10 cellular contexts compared by ENCODE assay signal in genomic region chr12:53985900-53986685, GRCh38. TPM values are rescaled to one million over a fixed set of nuclear protein-coding genes. Genes with fewer than 3 reads are reported as not detected.
A peak's percentile ranks its signal among the peaks of the same experiment; 100 is the strongest.
DNase-seq lines count a peak whose midpoint lies in the region; ATAC-seq and TF ChIP-seq lines count a peak whose summit lies in the region.
"Had no signal": no experiment of that assay in that cellular context is flagged by ENCODE, and none has a peak within 500 bp of the region (broad histone marks: within the 10 kb centered on the region; RNA-seq: fewer than 3 reads in every experiment).

No MANE protein-coding gene starts in this region.

- H3K27ac ChIP-seq in PC-3 (ENCODE audit: low read length): no peak overlapping the region
- H3K27ac ChIP-seq: transverse colon had no signal

- no peaks in the 10 kb centered on the region for H3F3A ChIP-seq in PC-3 (ENCODE audit: low read length, unreplicated experiment)

- H3K36me3 ChIP-seq in PC-3 (ENCODE audit: low read depth, low read length): no peaks in the 10 kb centered on the region
- H3K36me3 ChIP-seq: transverse colon had no signal

- H3K4me1 ChIP-seq in PC-3 (ENCODE audit: insufficient read depth, low read length): peaks cover 36% of the 10 kb centered on the region

- no peak for DNase-seq in PC-3
- no peak for DNase-seq in fibroblast of villous mesenchyme (ENCODE audit: low read depth)
- DNase-seq in skeletal muscle cell (ENCODE audit: low read depth): no peak
- DNase-seq in NCI-H2029 treated with DMSO at 0.1 percent for 48 hours (lab: John Stamatoyannopoulos, UW): no peak
- DNase-seq in DMS153 treated with DMSO at 0.1 percent for 48 hours (lab: John Stamatoyannopoulos, UW; ENCODE audit: unreplicated experiment): no peak
- no peak for DNase-seq in NOMO-1 (lab: John Stamatoyannopoulos, UW; ENCODE audit: unreplicated experiment in 2 of 2)
- DNase-seq: activated CD8-positive, alpha-beta memory T cell treated with anti-CD3 and anti-CD28 coated beads, Interleukin-2, amount 50 U/mL, for 4 hours; transverse colon had no signal

- CTCF ChIA-PET in PC-3 (lab: Charles Lee): no interaction called here

- H3K4me3 ChIP-seq in GM12875 (ENCODE audit: low read depth, low read length) (peak overlapping the region; percentile 38), PC-3 (ENCODE audit: low read length) (0 out of 2 replicates have a peak overlapping the region, but pooled peaks have one; percentile 23), fibroblast of villous mesenchyme (ENCODE audit: low read depth, low read length) (peak overlapping the region; percentile 64), skeletal muscle cell (ENCODE audit: low read depth, low read length) (peak overlapping the region; percentile 71)

- H2AFZ ChIP-seq in PC-3 (ENCODE audit: low read length): no peak overlapping the region

- H3K79me2 ChIP-seq in PC-3 (ENCODE audit: low read length): peaks cover 7% of the 10 kb centered on the region

- H3K9me2 ChIP-seq in PC-3 (replicated peaks; ENCODE audit: low read length): no peaks in the 10 kb centered on the region

- intact Hi-C loops in PC-3 (cut with micrococcal nuclease): loop anchor here (5.0 kb wide), 1 partner anchor 44 kb away; no protein-coding TSS in a partner anchor

- POLR2A ChIA-PET in PC-3 (lab: Charles Lee; ENCODE audit: unreplicated experiment): no interaction called here

- no TSS peak for BruUV-seq in PC-3 (replicated peaks; lab: Mats Ljungman, UMichigan)

- TF ChIP-seq CTCF in GM12875 (IDR thresholded peaks at IDR 0.05; ENCODE audit: borderline replicate concordance, insufficient read depth, low read depth, low read length) (no peak), PC-3 (conservative IDR thresholded peaks at IDR 0.05; ENCODE audit: low read depth, low read length) (no peak), fibroblast of villous mesenchyme (IDR thresholded peaks at IDR 0.05; ENCODE audit: insufficient read depth, low read depth, low read length) (no peak)

- H3K9ac ChIP-seq in PC-3 (ENCODE audit: low read length): no peak overlapping the region

- ATAC-seq in PC-3 (no peak), HG03196 (IDR thresholded peaks at IDR 0.05; ENCODE audit: unreplicated experiment) (no peak)

- no peaks in the 10 kb centered on the region for H3K27me3 ChIP-seq in PC-3 (ENCODE audit: low read length)

- no peaks in the 10 kb centered on the region for H3K9me3 ChIP-seq in PC-3 (ENCODE audit: low read length)
- H3K9me3 ChIP-seq: transverse colon had no signal

- peak overlapping the region; percentile 78 for H3K4me2 ChIP-seq in PC-3 (ENCODE audit: low read length)

- no peaks in the 10 kb centered on the region for H4K20me1 ChIP-seq in PC-3 (ENCODE audit: low read length)

RNA-seq across cellular contexts. Expression of gene HOXC10, which starts 1.1 kb away (rescaled TPM):
- total RNA-seq in PC-3 (2014; rRNA removed) (0.69 and 2.9 TPM in 2 replicates), fibroblast of villous mesenchyme (0.43 and 5.2 TPM in 2 replicates)
- total RNA-seq: transverse colon had no signal

RNA-seq across cellular contexts. Expression of gene HOTAIR, which starts 11.3 kb away (rescaled TPM):
- total RNA-seq in PC-3 (2014; rRNA removed) (3.5 and 4.3 TPM in 2 replicates), fibroblast of villous mesenchyme (0.86 and 3.2 TPM in 2 replicates)
- total RNA-seq: transverse colon had no signal

RNA-seq across cellular contexts. Expression of gene HOXC11, which starts 13.2 kb away (rescaled TPM):
- total RNA-seq in PC-3 (2014; rRNA removed) (0.84 and 1.2 TPM in 2 replicates), fibroblast of villous mesenchyme (0.86 and 2.9 TPM in 2 replicates)
- total RNA-seq: transverse colon had no signal

RNA-seq across cellular contexts. Expression of gene HOXC9, which starts 13.9 kb away (rescaled TPM):
- total RNA-seq in PC-3 (2014; rRNA removed) (1.5 and 1.8 TPM in 2 replicates), fibroblast of villous mesenchyme (0.86 and 7.4 TPM in 2 replicates)
- total RNA-seq: transverse colon had no signal

RNA-seq across cellular contexts. Expression of gene HOXC8, which starts 22.7 kb away (rescaled TPM):
- 1.1 and 2.4 TPM in 2 replicates for total RNA-seq in PC-3 (2014; rRNA removed)
- 0.86 and 2.6 TPM in 2 replicates for total RNA-seq in fibroblast of villous mesenchyme
- total RNA-seq: transverse colon had no signal
